1 cellular context compared by ENCODE assay signal in genomic region chr3:119368243-119368800, GRCh38.
TF ChIP-seq lines count a peak whose summit lies in the region.

No MANE protein-coding gene starts in this region.

TF ChIP-seq in A549, 52 proteins besides CTCF, POLR2A, EP300 and RAD21 (continued from another document):
- peak; percentile 12 for TF ChIP-seq MAFK (IDR thresholded peaks at IDR 0.05; ENCODE audit: partially characterized antibody)
- no peak for TF ChIP-seq HOXB5 (CRISPR knock-in tag; IDR thresholded peaks at IDR 0.05)
- no peak for TF ChIP-seq ZNF302 (CRISPR knock-in tag; IDR thresholded peaks at IDR 0.05)
- no peak for TF ChIP-seq ESRRA (IDR thresholded peaks at IDR 0.05; ENCODE audit: borderline replicate concordance, low read length)
